Comparison of ENCODE assay signal across 22 cellular contexts in the genomic region with DNA sequence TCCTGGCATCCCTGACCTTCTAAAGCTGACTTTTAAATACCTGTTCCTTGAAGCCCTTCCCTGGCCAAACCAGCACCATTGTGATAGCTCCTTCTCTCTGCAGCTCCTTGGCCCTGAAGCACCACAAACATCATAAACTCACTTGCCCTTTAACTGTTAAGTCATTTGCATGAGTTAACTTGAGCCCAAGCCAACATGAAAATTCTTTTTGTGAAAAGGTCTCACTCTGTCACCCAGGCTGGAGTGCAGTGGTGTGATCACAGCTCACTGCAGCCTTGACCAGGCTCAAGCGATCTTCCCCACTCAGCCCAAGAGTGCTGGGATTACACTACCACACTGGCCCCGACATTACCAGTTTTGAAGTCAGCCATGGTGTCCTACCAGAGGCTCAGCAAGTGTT.
"Had no signal": no experiment of that assay in that cellular context is flagged by ENCODE, and none has a peak within 500 bp of the region (broad histone marks: within the 10 kb centered on the region; RNA-seq: fewer than 3 reads in every experiment).

No MANE protein-coding gene starts in this region.

- H3K36me3 Mint-ChIP-seq: activated naive CD4-positive, alpha-beta T cell treated with anti-CD3 and anti-CD28 coated beads, Interleukin-2, amount 10 ng/mL, durations not matched to agents 7 days and 5 days; activated naive CD8-positive, alpha-beta T cell treated with anti-CD3 and anti-CD28 coated beads for 36 hours had no signal

- H3K9me3 ChIP-seq: SJSA1 had no signal

- H3K4me3 ChIP-seq: SJSA1 had no signal

- H3K27ac Mint-ChIP-seq: activated CD8-positive, alpha-beta T cell treated with anti-CD3 and anti-CD28 coated beads for 36 hours; activated naive CD4-positive, alpha-beta T cell treated with anti-CD3 and anti-CD28 coated beads, Interleukin-2, amount 10 ng/mL, durations not matched to agents 7 days and 5 days; activated naive CD8-positive, alpha-beta T cell treated with anti-CD3 and anti-CD28 coated beads for 36 hours; activated T-cell treated with anti-CD3 and anti-CD28 coated beads, Interleukin-2, amount 50 U/mL, for 72 hours; activated T-helper 2 cell treated with anti-CD3 and anti-CD28 coated beads, Interferon-gamma antibody, Interleukin-2, Interleukin-4, amounts not matched to agents 10 μg/mL and 5 μg/mL and 100 μg/mL, durations not matched to agents 14 hours and 24 hours and 36 hours; T-helper 1 cell treated with Interleukin-12 subunit alpha and Interleukin-12 subunit beta and Interleukin-4 antibody, amounts not matched to agents 30 μg/mL and 1 μg/mL, for 36 hours had no signal

- H3K4me3 Mint-ChIP-seq: activated CD8-positive, alpha-beta T cell treated with anti-CD3 and anti-CD28 coated beads for 36 hours; activated naive CD4-positive, alpha-beta T cell treated with anti-CD3 and anti-CD28 coated beads, Interleukin-2, amount 10 ng/mL, durations not matched to agents 7 days and 5 days; activated naive CD8-positive, alpha-beta T cell treated with anti-CD3 and anti-CD28 coated beads for 36 hours; activated T-cell treated with anti-CD3 and anti-CD28 coated beads, Interleukin-2, amount 50 U/mL, for 72 hours; T-helper 1 cell treated with Interleukin-12 subunit alpha and Interleukin-12 subunit beta and Interleukin-4 antibody, amounts not matched to agents 30 μg/mL and 1 μg/mL, for 36 hours had no signal

- H3K27me3 Mint-ChIP-seq: activated CD8-positive, alpha-beta T cell treated with anti-CD3 and anti-CD28 coated beads for 36 hours; activated naive CD8-positive, alpha-beta T cell treated with anti-CD3 and anti-CD28 coated beads for 36 hours had no signal

- H3K4me1 ChIP-seq: SJSA1 had no signal

- ATAC-seq: activated CD4-positive, CD25-positive, alpha-beta regulatory T cell treated with anti-CD3 and anti-CD28 coated beads, Interleukin-2, amount 50 U/mL, for 24 hours; activated CD8-positive, alpha-beta T cell treated with anti-CD3 and anti-CD28 coated beads for 36 hours; activated T-cell treated with anti-CD3 and anti-CD28 coated beads, Interleukin-2, amount 50 U/mL, for 72 hours; PC-3 had no signal

- H3K4me1 Mint-ChIP-seq: activated naive CD4-positive, alpha-beta T cell treated with anti-CD3 and anti-CD28 coated beads, Interleukin-2, amount 10 ng/mL, durations not matched to agents 7 days and 5 days; activated naive CD8-positive, alpha-beta T cell treated with anti-CD3 and anti-CD28 coated beads for 36 hours had no signal

- DNase-seq: activated CD4-positive, alpha-beta T cell treated with anti-CD3 and anti-CD28 coated beads for 4 hours; activated CD8-positive, alpha-beta memory T cell treated with anti-CD3 and anti-CD28 coated beads, Interleukin-2, amount 50 U/mL, for 4 hours; activated CD8-positive, alpha-beta T cell treated with anti-CD3 and anti-CD28 coated beads for 36 hours; activated gamma-delta T cell treated with Interleukin-2 at 50 U/mL for 16 hours; activated naive CD4-positive, alpha-beta T cell treated with anti-CD3 and anti-CD28 coated beads, Interleukin-2, amount 10 ng/mL, durations not matched to agents 7 days and 5 days; activated naive CD8-positive, alpha-beta T cell treated with anti-CD3 and anti-CD28 coated beads for 36 hours; activated T-cell treated with anti-CD3 and anti-CD28 coated beads, Interleukin-2, amount 50 U/mL, for 72 hours; anterior cingulate cortex; MM.1S; NCI-H1105 treated with DMSO at 0.1 percent for 48 hours; NCI-H1436 treated with DMSO at 0.1 percent for 48 hours; NCI-H187; NCI-H2081; NCI-H510A treated with DMSO at 0.1 percent for 48 hours; NCI-H69; PC-3; SHP77 had no signal

- H3K27ac ChIP-seq: SJSA1 had no signal

- H3K9me3 Mint-ChIP-seq: activated CD8-positive, alpha-beta T cell treated with anti-CD3 and anti-CD28 coated beads for 36 hours; activated naive CD4-positive, alpha-beta T cell treated with anti-CD3 and anti-CD28 coated beads, Interleukin-2, amount 10 ng/mL, durations not matched to agents 7 days and 5 days; activated naive CD8-positive, alpha-beta T cell treated with anti-CD3 and anti-CD28 coated beads for 36 hours; activated T-cell treated with anti-CD3 and anti-CD28 coated beads, Interleukin-2, amount 50 U/mL, for 72 hours; activated T-helper 2 cell treated with anti-CD3 and anti-CD28 coated beads, Interferon-gamma antibody, Interleukin-2, Interleukin-4, amounts not matched to agents 10 μg/mL and 5 μg/mL and 100 μg/mL, durations not matched to agents 14 hours and 24 hours and 36 hours; T-helper 1 cell treated with Interleukin-12 subunit alpha and Interleukin-12 subunit beta and Interleukin-4 antibody, amounts not matched to agents 30 μg/mL and 1 μg/mL, for 36 hours had no signal

- FAIRE-seq: RCC 7860 had no signal

- H3K36me3 ChIP-seq: SJSA1 had no signal
